1 cellular context compared by ENCODE assay signal in genomic region chr2:88416016-88416663, GRCh38.
TF ChIP-seq lines count a peak whose summit lies in the region.

No MANE protein-coding gene starts in this region.

TF ChIP-seq in H1, 55 proteins besides CTCF, POLR2A, EP300 and RAD21:
- peak; percentile 82; the same call in 1 of the 2 replicates for TF ChIP-seq POU5F1 (IDR thresholded peaks at IDR 0.05; ENCODE audit: low read depth, low read length)
- TF ChIP-seq CEBPB (IDR thresholded peaks at IDR 0.05; ENCODE audit: low read depth, low read length): no peak
- no peak for TF ChIP-seq RXRA (IDR thresholded peaks at IDR 0.05; ENCODE audit: insufficient read depth, low read depth, low read length)
- no peak; a peak in 1 of 4 replicates for TF ChIP-seq SIN3A (conservative IDR thresholded peaks at IDR 0.05 in 1 of 2, IDR thresholded peaks at IDR 0.05 in 1 of 2; ENCODE audit: low read depth in 1 of 2, low read length in 2 of 2)
- TF ChIP-seq RNF2 (IDR thresholded peaks at IDR 0.05; ENCODE audit: borderline replicate concordance, low read depth, low read length, missing control alignments, poor library complexity, severe bottlenecking): no peak
- 0 out of 2 replicates have a peak, but pooled peaks have one; percentile 30 for TF ChIP-seq MAX (IDR thresholded peaks at IDR 0.05)
- 0 out of 2 replicates have a peak, but pooled peaks have one; percentile 43 for TF ChIP-seq TCF12 (IDR thresholded peaks at IDR 0.05; ENCODE audit: low read depth, low read length)
- no peak for TF ChIP-seq BACH1 (IDR thresholded peaks at IDR 0.05; ENCODE audit: low read length)
- peak; percentile 80 for TF ChIP-seq NANOG (IDR thresholded peaks at IDR 0.05; ENCODE audit: insufficient read depth, low read depth, low read length, poor library complexity, severe bottlenecking)
- peak; percentile 58 for TF ChIP-seq CHD7 (IDR thresholded peaks at IDR 0.05; ENCODE audit: insufficient replicate concordance, low read length)
- peak; percentile 58 for TF ChIP-seq ASH2L (IDR thresholded peaks at IDR 0.05; ENCODE audit: low read length)
- TF ChIP-seq JUND (IDR thresholded peaks at IDR 0.05; ENCODE audit: low read length): 0 out of 2 replicates have a peak, but pooled peaks have one; percentile 20
- peak; percentile 33; the same call in 1 of the 2 replicates for TF ChIP-seq TEAD4 (IDR thresholded peaks at IDR 0.05; ENCODE audit: low read depth, low read length)
- no peak for TF ChIP-seq CHD1 (IDR thresholded peaks at IDR 0.05; ENCODE audit: low read depth, low read length)
- 0 out of 2 replicates have a peak, but pooled peaks have one; percentile 25 for TF ChIP-seq SP1 (IDR thresholded peaks at IDR 0.05; ENCODE audit: low read depth, low read length)
- TF ChIP-seq TAF7 (optimal IDR thresholded peaks at IDR 0.05; ENCODE audit: borderline replicate concordance, low read depth, low read length): peak; percentile 63
- peak; percentile 54 to 74; a peak in 3 of 4 replicates for TF ChIP-seq HDAC2 (IDR thresholded peaks at IDR 0.05; ENCODE audit: borderline replicate concordance in 1 of 2, low read depth in 2 of 2, low read length in 2 of 2)
- peak; percentile 23; the same call in 1 of the 2 replicates for TF ChIP-seq KDM1A (IDR thresholded peaks at IDR 0.05; ENCODE audit: borderline replicate concordance, low read length)
